In genomic region chr4:130322439-130322838, GRCh38 we compare ENCODE assay signal across 22 cellular contexts.
DNase-seq lines count a peak whose midpoint lies in the region; ATAC-seq, FAIRE-seq and TF ChIP-seq lines count a peak whose summit lies in the region.
"Had no signal": no experiment of that assay in that cellular context is flagged by ENCODE, and none has a peak within 500 bp of the region (broad histone marks: within the 10 kb centered on the region; RNA-seq: fewer than 3 reads in every experiment).

No MANE protein-coding gene starts in this region.

- FAIRE-seq in A549 (lab: Jason Lieb, UNC): no peak
- no peak for FAIRE-seq in K562 (lab: Jason Lieb, UNC)
- FAIRE-seq: A204.1, D721Med, G401.6, GM12891 had no signal

- H3K4me3 ChIP-seq in A549 (no peak overlapping the region), GM23338 (no peak overlapping the region), K562 (no peak overlapping the region), neuron (ENCODE audit: low read length) (no peak overlapping the region), hepatocyte (no peak overlapping the region), left ventricle myocardium inferior (no peak overlapping the region)
- H3K4me3 ChIP-seq: BLaER1 treated with 17β-estradiol and CSF1 and Interleukin-3, amounts not matched to agents 10 nM and 100 nM had no signal

- POLR2A ChIA-PET in A549 (lab: Yijun Ruan, JAX): no interaction called here
- POLR2A ChIA-PET in K562 (lab: Yijun Ruan, JAX): no interaction called here

- 0 out of 2 replicates have a peak overlapping the region, but pooled peaks have one; percentile 40 for H3K27ac Mint-ChIP-seq in GM23338
- H3K27ac Mint-ChIP-seq: B cell; CD4-positive, alpha-beta T cell; CD8-positive, alpha-beta T cell had no signal

- H3K27ac ChIP-seq in A549 (no peak overlapping the region), GM23338 (ENCODE audit: low read depth) (no peak overlapping the region), K562 (ENCODE audit: extremely low read depth, low read depth, low read length) (no peak overlapping the region), hepatocyte (no peak overlapping the region), left ventricle myocardium inferior (replicated peaks) (no peak overlapping the region)
- H3K27ac ChIP-seq: BLaER1 treated with 17β-estradiol and CSF1 and Interleukin-3, amounts not matched to agents 10 nM and 100 nM; C4-2B had no signal

- H3K4me3 Mint-ChIP-seq in GM23338: no peak overlapping the region
- H3K4me3 Mint-ChIP-seq: B cell; CD4-positive, alpha-beta T cell; CD8-positive, alpha-beta T cell had no signal

- ATAC-seq in A549 (no peak), GM23338 (no peak), K562 (no peak)
- ATAC-seq: CD8-positive, alpha-beta T cell had no signal

- TF ChIP-seq CTCF in A549 (IDR thresholded peaks at IDR 0.05): no peak
- no peak for TF ChIP-seq CTCF in GM23338 (conservative IDR thresholded peaks at IDR 0.05; ENCODE audit: low read depth in 2 of 2)
- TF ChIP-seq CTCF in K562 (IDR thresholded peaks at IDR 0.05 in 2 of 3, conservative IDR thresholded peaks at IDR 0.05 in 1 of 3; ENCODE audit: insufficient read depth in 2 of 3, low read depth in 1 of 3, low read length in 3 of 3): no peak
- TF ChIP-seq CTCF in hepatocyte (IDR thresholded peaks at IDR 0.05; ENCODE audit: poor library complexity): no peak
- TF ChIP-seq CTCF in left ventricle myocardium inferior (IDR thresholded peaks at IDR 0.05; ENCODE audit: borderline replicate concordance): no peak

- TF ChIP-seq EP300 in A549 (IDR thresholded peaks at IDR 0.05) (no peak), K562 (IDR thresholded peaks at IDR 0.05; ENCODE audit: low read length) (no peak)

- H3K9me3 ChIP-seq in A549 (no peaks in the 10 kb centered on the region), K562 (replicated peaks; ENCODE audit: control insufficient read depth, insufficient read depth, low read depth, low read length) (peaks cover 2% of the 10 kb centered on the region; the same call in 1 of the 2 replicates), neuron (ENCODE audit: low read length) (no peaks in the 10 kb centered on the region), hepatocyte (ENCODE audit: low read depth) (no peaks in the 10 kb centered on the region), left ventricle myocardium inferior (replicated peaks) (no peaks in the 10 kb centered on the region)
- H3K9me3 ChIP-seq: BLaER1 treated with 17β-estradiol and CSF1 and Interleukin-3, amounts not matched to agents 10 nM and 100 nM; Caco-2 had no signal

- no peaks in the 10 kb centered on the region for H3K36me3 ChIP-seq in GM23338 (ENCODE audit: insufficient read depth)
- no peaks in the 10 kb centered on the region for H3K36me3 ChIP-seq in K562 (ENCODE audit: control insufficient read depth, insufficient read depth, low read length)
- no peaks in the 10 kb centered on the region for H3K36me3 ChIP-seq in neuron (ENCODE audit: insufficient read depth, low read length)
- no peaks in the 10 kb centered on the region for H3K36me3 ChIP-seq in hepatocyte (replicated peaks; ENCODE audit: insufficient read depth, low read depth)
- H3K36me3 ChIP-seq in left ventricle myocardium inferior: no peaks in the 10 kb centered on the region
- H3K36me3 ChIP-seq: BLaER1 treated with 17β-estradiol and CSF1 and Interleukin-3, amounts not matched to agents 10 nM and 100 nM had no signal

- no peaks in the 10 kb centered on the region for H3K36me3 Mint-ChIP-seq in GM23338 (ENCODE audit: low read depth)
- H3K36me3 Mint-ChIP-seq: CD8-positive, alpha-beta T cell had no signal

- DNase-seq in A549 (ENCODE audit: low read depth in 1 of 2, low spot score in 1 of 2) (no peak), GM23338 (ENCODE audit: low spot score) (no peak), K562 (ENCODE audit: extremely low read depth in 1 of 4, low spot score in 3 of 4) (no peak), hepatocyte (ENCODE audit: low spot score) (no peak), left ventricle myocardium inferior (no peak)
- no peak for DNase-seq in activated CD4-positive, alpha-beta T cell treated with anti-CD3 and anti-CD28 coated beads for 48 hours
- DNase-seq: 8988T; AML-193; Caco-2; Calu3; CD4-positive, alpha-beta T cell; CD8-positive, alpha-beta T cell; DMS79 treated with DMSO at 0.1 percent for 48 hours; GF-D8 had no signal

- TF ChIP-seq RAD21 in A549 (conservative IDR thresholded peaks at IDR 0.05 in 1 of 2, IDR thresholded peaks at IDR 0.05 in 1 of 2) (no peak), K562 (CRISPR knock-in tag; conservative IDR thresholded peaks at IDR 0.05 in 1 of 2, IDR thresholded peaks at IDR 0.05 in 1 of 2) (no peak)

- no peaks in the 10 kb centered on the region for H3F3A ChIP-seq in GM23338 (replicated peaks; ENCODE audit: low read depth)

- no peaks in the 10 kb centered on the region for H3K27me3 Mint-ChIP-seq in GM23338 (ENCODE audit: insufficient read depth, low read depth, poor library complexity)
- H3K27me3 Mint-ChIP-seq: B cell; CD4-positive, alpha-beta T cell had no signal

- H3K4me1 Mint-ChIP-seq in GM23338: no peaks in the 10 kb centered on the region
- H3K4me1 Mint-ChIP-seq: B cell had no signal

- intact Hi-C loops in K562 (cut with micrococcal nuclease) (no loop called here), left ventricle myocardium inferior (cut with micrococcal nuclease) (no loop called here)

- no peaks in the 10 kb centered on the region for H3K4me1 ChIP-seq in A549
- H3K4me1 ChIP-seq in GM23338 (ENCODE audit: insufficient read depth): no peaks in the 10 kb centered on the region
- H3K4me1 ChIP-seq in K562 (replicated peaks in 1 of 2; ENCODE audit: control insufficient read depth in 2 of 2, insufficient read depth in 2 of 2, low read length in 2 of 2): no peaks in the 10 kb centered on the region
- no peaks in the 10 kb centered on the region for H3K4me1 ChIP-seq in neuron (ENCODE audit: insufficient read depth, low read length)
- no peaks in the 10 kb centered on the region for H3K4me1 ChIP-seq in hepatocyte (ENCODE audit: insufficient read depth)
- H3K4me1 ChIP-seq in left ventricle myocardium inferior: no peaks in the 10 kb centered on the region
- H3K4me1 ChIP-seq: BLaER1 treated with 17β-estradiol and CSF1 and Interleukin-3, amounts not matched to agents 10 nM and 100 nM; Caco-2 had no signal

- no TSS peak for BruUV-seq in K562 (replicated peaks; lab: Mats Ljungman, UMichigan)

- H3K9me2 ChIP-seq in GM23338 (ENCODE audit: insufficient read depth) (0 out of 2 replicates have a peak, but pooled peaks cover 3% of the 10 kb centered on the region), hepatocyte (replicated peaks; ENCODE audit: insufficient read depth) (no peaks in the 10 kb centered on the region)

- CTCF ChIA-PET in A549 (lab: Yijun Ruan, JAX): no interaction called here
- CTCF ChIA-PET in K562 (lab: Yijun Ruan, JAX; ENCODE audit: low intra/inter-chr PET ratio): no interaction called here

- in situ Hi-C loops in K562 (cut with MboI): no loop called here

- H4K20me1 ChIP-seq in GM23338 (replicated peaks; ENCODE audit: insufficient read depth) (no peaks in the 10 kb centered on the region), K562 (replicated peaks; ENCODE audit: control insufficient read depth, insufficient read depth, low read length) (no peaks in the 10 kb centered on the region), hepatocyte (ENCODE audit: insufficient read depth, poor library complexity, severe bottlenecking) (no peaks in the 10 kb centered on the region)
- H4K20me1 ChIP-seq: BLaER1 treated with 17β-estradiol and CSF1 and Interleukin-3, amounts not matched to agents 10 nM and 100 nM had no signal

- no peaks in the 10 kb centered on the region for H3K27me3 ChIP-seq in GM23338 (ENCODE audit: insufficient read depth)
- H3K27me3 ChIP-seq in K562 (ENCODE audit: control insufficient read depth in 2 of 2, insufficient read depth in 2 of 2, low read length in 2 of 2): no peaks in the 10 kb centered on the region
- no peaks in the 10 kb centered on the region for H3K27me3 ChIP-seq in neuron (ENCODE audit: insufficient read depth, low read length)
- no peaks in the 10 kb centered on the region for H3K27me3 ChIP-seq in hepatocyte
- H3K27me3 ChIP-seq in left ventricle myocardium inferior (ENCODE audit: low read depth): no peaks in the 10 kb centered on the region
- H3K27me3 ChIP-seq: BLaER1 treated with 17β-estradiol and CSF1 and Interleukin-3, amounts not matched to agents 10 nM and 100 nM had no signal

- H3K79me2 ChIP-seq in GM23338 (replicated peaks; ENCODE audit: insufficient read depth) (no peaks in the 10 kb centered on the region), K562 (ENCODE audit: control insufficient read depth, insufficient read depth, low read length) (no peaks in the 10 kb centered on the region), hepatocyte (no peaks in the 10 kb centered on the region)

- H3K9me1 ChIP-seq in K562 (ENCODE audit: control insufficient read depth, insufficient read depth, low read length): no peaks in the 10 kb centered on the region

- no peaks in the 10 kb centered on the region for H3K9me3 Mint-ChIP-seq in GM23338

- H3K9ac ChIP-seq in K562 (ENCODE audit: insufficient read depth in 1 of 2, low read depth in 2 of 2, low read length in 2 of 2): no peak overlapping the region
- H3K9ac ChIP-seq: BLaER1 treated with 17β-estradiol and CSF1 and Interleukin-3, amounts not matched to agents 10 nM and 100 nM had no signal

- H3K4me2 ChIP-seq in A549: no peak overlapping the region
- H3K4me2 ChIP-seq in GM23338: no peak overlapping the region
- no peak overlapping the region for H3K4me2 ChIP-seq in K562 (ENCODE audit: insufficient read depth, low read length)
- H3K4me2 ChIP-seq in hepatocyte: no peak overlapping the region
- H3K4me2 ChIP-seq: BLaER1 treated with 17β-estradiol and CSF1 and Interleukin-3, amounts not matched to agents 10 nM and 100 nM had no signal

- 0 out of 2 replicates have a peak overlapping the region, but pooled peaks have one; percentile 7 for H2AFZ ChIP-seq in GM23338
- no peak overlapping the region for H2AFZ ChIP-seq in K562 (ENCODE audit: low read depth, low read length)
- peak overlapping the region; percentile 7 for H2AFZ ChIP-seq in neuron (ENCODE audit: low read depth, low read length)
- H2AFZ ChIP-seq in hepatocyte: no peak overlapping the region

- TF ChIP-seq POLR2A in A549 (IDR thresholded peaks at IDR 0.05; ENCODE audit: low read length): no peak
- no peak for TF ChIP-seq POLR2A in K562 (conservative IDR thresholded peaks at IDR 0.05)

TF ChIP-seq in A549, 52 proteins besides CTCF, POLR2A, EP300 and RAD21:
- no peak for TF ChIP-seq KDM5A (IDR thresholded peaks at IDR 0.05)
- TF ChIP-seq MAFK (IDR thresholded peaks at IDR 0.05; ENCODE audit: partially characterized antibody): peak; percentile 23

TF ChIP-seq in K562, 482 proteins besides CTCF, POLR2A, EP300 and RAD21:
- TF ChIP-seq ZKSCAN1 (IDR thresholded peaks at IDR 0.05; ENCODE audit: low read depth, low read length) (no peak), ZNF316 (IDR thresholded peaks at IDR 0.05) (0 out of 2 replicates have a peak, but pooled peaks have one; percentile 25), ZNF436 (CRISPR knock-in tag; IDR thresholded peaks at IDR 0.05) (no peak), MEIS2 (IDR thresholded peaks at IDR 0.05; ENCODE audit: partially characterized antibody) (no peak), SMARCE1 (IDR thresholded peaks at IDR 0.05) (no peak)

Comparison
In these comparisons a context has a peak if more than half of its experiments do, and no peak if none do; other contexts are left out.
1. H2AFZ ChIP-seq: peak in GM23338 (single experiment) and neuron (single experiment); none in K562 (single experiment) and hepatocyte (single experiment).
2. Of the 35 proteins assayed by ChIP-seq in both K562 and A549: peak only in K562: none; only in A549: MAFK; in both: none; in neither: 34.